In the genomic region with DNA sequence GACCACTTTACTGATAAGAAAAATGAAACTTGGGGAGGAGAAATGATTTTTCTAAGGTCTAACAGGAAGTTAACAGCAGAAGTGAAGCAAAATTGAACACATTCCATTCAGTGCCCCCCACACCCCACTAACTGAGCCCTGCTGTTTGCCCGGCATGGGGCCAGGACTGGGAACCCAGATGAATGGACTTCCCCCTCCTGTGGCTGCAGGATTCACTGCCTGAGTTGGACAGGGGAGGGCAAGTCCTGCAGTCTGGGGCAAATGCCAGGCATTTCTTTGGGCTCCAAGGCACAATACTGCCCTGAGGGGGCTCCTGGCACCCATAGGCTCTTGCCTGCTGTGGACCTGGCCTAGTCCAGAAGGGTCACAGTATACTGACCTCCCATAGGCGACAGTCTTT, we compare ENCODE assay signal across 8 cellular contexts. TPM values are rescaled to one million over a fixed set of nuclear protein-coding genes. Genes with fewer than 3 reads are reported as not detected.
DNase-seq lines count a peak whose midpoint lies in the region; ATAC-seq and TF ChIP-seq lines count a peak whose summit lies in the region.
"Had no signal": no experiment of that assay in that cellular context is flagged by ENCODE, and none has a peak within 500 bp of the region (broad histone marks: within the 10 kb centered on the region; RNA-seq: fewer than 3 reads in every experiment).

No MANE protein-coding gene starts in this region.

- no peak for DNase-seq in neural crest cell (ENCODE audit: low read depth, low spot score)
- no peak for DNase-seq in ovary
- DNase-seq in thyroid gland = no peak
- no peak for DNase-seq in HAP-1 (ENCODE audit: low spot score in 2 of 2)
- DNase-seq: NCI-H2029 had no signal

- ATAC-seq in GM18867 (IDR thresholded peaks at IDR 0.05; ENCODE audit: unreplicated experiment) (peak; percentile 24), HG03439 (IDR thresholded peaks at IDR 0.05; ENCODE audit: unreplicated experiment) (peak; percentile 2)

- H3K27me3 ChIP-seq in ovary (no peaks in the 10 kb centered on the region), thyroid gland (no peaks in the 10 kb centered on the region), HAP-1 (ENCODE audit: low read depth) (no peaks in the 10 kb centered on the region)

- H3K36me3 ChIP-seq in ovary = no peaks in the 10 kb centered on the region
- H3K36me3 ChIP-seq in thyroid gland = no peaks in the 10 kb centered on the region
- H3K36me3 ChIP-seq in HAP-1 (replicated peaks) = no peaks in the 10 kb centered on the region

- peaks cover 42% of the 10 kb centered on the region for H3K4me1 Mint-ChIP-seq in neural crest cell

- TF ChIP-seq POLR2A in ovary (IDR thresholded peaks at IDR 0.05) = no peak
- TF ChIP-seq POLR2A in thyroid gland (IDR thresholded peaks at IDR 0.05) = no peak

- peak overlapping the region; percentile 55 for H3K27ac ChIP-seq in cingulate gyrus (ENCODE audit: low read depth, low read length)
- no peak overlapping the region for H3K27ac ChIP-seq in ovary
- no peak overlapping the region for H3K27ac ChIP-seq in thyroid gland

- H3K4me3 Mint-ChIP-seq in neural crest cell = no peak overlapping the region

- H3K4me1 ChIP-seq in ovary (ENCODE audit: insufficient read depth) = peaks cover 13% of the 10 kb centered on the region
- H3K4me1 ChIP-seq in thyroid gland = peaks cover 6 to 55% of the 10 kb centered on the region in 2 donors
- peaks cover 7% of the 10 kb centered on the region for H3K4me1 ChIP-seq in HAP-1

- peak overlapping the region; percentile 30 for H3K27ac Mint-ChIP-seq in neural crest cell (ENCODE audit: unreplicated experiment)

- no peaks in the 10 kb centered on the region for H3K36me3 Mint-ChIP-seq in neural crest cell (ENCODE audit: low read depth)

- H3K9me3 Mint-ChIP-seq in neural crest cell = no peaks in the 10 kb centered on the region

- 74 to 82% (median 76%) methylated on average over 2 of the region's 2 CpGs for WGBS in ovary, 3 donors
- 73 to 84% methylated on average over 2 of the region's 2 CpGs for WGBS in thyroid gland, 2 donors

- in situ Hi-C loops in HAP-1 (cut with MboI; ENCODE audit: low sequenced_read_pairs) = no loop called here

- intact Hi-C loops in ovary (cut with DNase I) (no loop called here), thyroid gland (cut with DNase I) (no loop called here)

- no peak for TF ChIP-seq EP300 in ovary (IDR thresholded peaks at IDR 0.05)

- H3K4me3 ChIP-seq in ovary = no peak overlapping the region
- no peak overlapping the region for H3K4me3 ChIP-seq in thyroid gland (replicated peaks in 1 of 3)
- no peak overlapping the region for H3K4me3 ChIP-seq in HAP-1

- no peaks in the 10 kb centered on the region for H3K27me3 Mint-ChIP-seq in neural crest cell (ENCODE audit: low read depth)

- TF ChIP-seq CTCF in neural crest cell (conservative IDR thresholded peaks at IDR 0.05) (no peak), ovary (IDR thresholded peaks at IDR 0.05) (no peak), thyroid gland (IDR thresholded peaks at IDR 0.05) (no peak)

- H3K9me3 ChIP-seq in ovary = no peaks in the 10 kb centered on the region
- no peaks in the 10 kb centered on the region for H3K9me3 ChIP-seq in thyroid gland
- no peaks in the 10 kb centered on the region for H3K9me3 ChIP-seq in HAP-1

RNA-seq across cellular contexts. Expression of gene FYN, which starts 28.3 kb away (rescaled TPM):
- total RNA-seq in neural crest cell (227 and 260 TPM in 2 replicates), ovary (100 to 1,000 TPM in 1 of 7 donors, 10 to 100 TPM in 6; 54.8 to 116 (median 72.7) TPM), thyroid gland (100 to 1,000 TPM in 2 of 4 donors, 10 to 100 TPM in 2; 67.0 to 206 (median 95.9) TPM)
- polyA plus RNA-seq in ovary = 10 to 100 TPM; 37.2 to 94.3 TPM
